Comparison of ENCODE assay signal across 14 cellular contexts in the genomic region with DNA sequence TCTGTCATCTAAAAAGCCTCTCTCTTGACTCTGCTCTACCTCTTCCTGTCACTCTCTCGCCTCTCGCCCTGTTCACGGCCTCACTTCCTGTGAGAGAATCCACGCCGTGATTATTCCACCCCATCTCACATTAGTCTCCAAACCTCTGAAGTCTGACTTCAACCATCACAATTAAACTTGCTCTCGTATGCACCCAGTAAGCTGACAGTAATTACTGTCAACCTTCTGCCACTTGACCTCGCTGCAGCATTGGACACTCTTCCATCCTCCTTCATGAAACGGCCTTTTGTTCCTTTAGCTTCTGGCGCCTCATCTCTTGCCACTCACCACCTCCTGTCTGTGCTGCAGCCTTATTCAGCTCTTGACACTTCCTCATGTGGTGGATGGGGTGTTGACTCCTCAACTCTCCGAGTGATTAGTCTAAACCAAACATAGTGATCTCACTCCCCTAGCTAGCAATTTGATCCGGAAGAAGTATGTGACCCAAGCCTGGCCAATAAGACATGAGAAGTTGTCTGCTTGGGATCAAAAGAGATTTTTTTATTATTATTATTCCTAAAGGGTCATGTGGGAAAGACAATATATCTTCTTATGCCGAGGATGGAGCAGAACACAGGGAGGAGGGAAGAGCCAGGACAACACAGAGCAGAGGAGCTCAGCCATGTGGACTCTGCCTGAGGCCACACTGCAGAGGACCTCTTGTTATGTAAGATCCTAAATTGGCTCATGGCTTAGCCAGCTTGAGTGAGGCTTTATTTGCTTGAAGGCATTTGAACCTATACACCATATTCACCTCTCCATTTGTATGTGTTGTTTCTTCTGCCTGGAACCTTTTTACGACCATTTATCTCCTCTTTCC. TPM values are rescaled to one million over a fixed set of nuclear protein-coding genes. Genes with fewer than 3 reads are reported as not detected.
DNase-seq lines count a peak whose midpoint lies in the region; ATAC-seq and TF ChIP-seq lines count a peak whose summit lies in the region.
"Had no signal": no experiment of that assay in that cellular context is flagged by ENCODE, and none has a peak within 500 bp of the region (broad histone marks: within the 10 kb centered on the region; RNA-seq: fewer than 3 reads in every experiment).

No MANE protein-coding gene starts in this region.

- H3K27me3 Mint-ChIP-seq in T-cell, result no peaks in the 10 kb centered on the region
- no peaks in the 10 kb centered on the region for H3K27me3 Mint-ChIP-seq in activated naive CD8-positive, alpha-beta T cell treated with anti-CD3 and anti-CD28 coated beads, Interleukin-2, amount 10 ng/mL, durations not matched to agents 7 days and 5 days

- no peak overlapping the region for H2BK120ac ChIP-seq in neuronal stem cell (ENCODE audit: low read depth, low read length)

- intact Hi-C loops in ascending aorta (cut with DNase I), result no loop called here

- peak overlapping the region; percentile 3 for H2AFZ ChIP-seq in neuronal stem cell (ENCODE audit: low read length)

- POLR2A ChIA-PET in T-cell (lab: Charles Lee), result interaction anchor here in 1 of 2 donors (0.6 to 1.4 kb wide), 3 partner anchors 13 to 158 kb away, joined by 4 to 5 read pairs (median 5); a partner anchor contains a TSS
- POLR2A ChIA-PET in activated naive CD8-positive, alpha-beta T cell treated with anti-CD3 and anti-CD28 coated beads, Interleukin-2, amount 10 ng/mL, durations not matched to agents 7 days and 5 days (lab: Charles Lee), result interaction anchor here (1.0 to 2.0 kb wide), 3 partner anchors 13 to 36 kb away, joined by 3 to 10 read pairs (median 3); no protein-coding TSS in a partner anchor

- DNase-seq in DMS53 (lab: John Stamatoyannopoulos, UW) (peak; percentile 42), DMS53 treated with DMSO at 0.1 percent for 48 hours (lab: John Stamatoyannopoulos, UW; ENCODE audit: unreplicated experiment) (no peak), T-cell (peak; percentile 13 to 65 (median 44)), neuronal stem cell (ENCODE audit: low spot score) (no peak), ascending aorta (ENCODE audit: low spot score in 2 of 2) (no peak)
- DNase-seq in activated naive CD8-positive, alpha-beta T cell treated with anti-CD3 and anti-CD28 coated beads, Interleukin-2, amount 10 ng/mL, durations not matched to agents 7 days and 5 days, result no peak
- DNase-seq: 8988T; foreskin melanocyte; NCI-H2081 treated with DMSO at 0.1 percent for 48 hours; stimulated activated CD4-positive, alpha-beta T cell treated with anti-CD3 and anti-CD28 coated beads, Interleukin-2, amount 100 ng/mL, for 24 hours had no signal

- no peaks in the 10 kb centered on the region for H3K4me1 ChIP-seq in neuronal stem cell (ENCODE audit: control insufficient read depth in 2 of 2, insufficient read depth in 1 of 2, low read depth in 1 of 2, low read length in 2 of 2)
- no peaks in the 10 kb centered on the region for H3K4me1 ChIP-seq in ascending aorta

- H3K4ac ChIP-seq in neuronal stem cell (ENCODE audit: low read length), result no peak overlapping the region

- H2BK5ac ChIP-seq in neuronal stem cell (ENCODE audit: low read length), result no peak overlapping the region

- no peak overlapping the region for H2AK5ac ChIP-seq in neuronal stem cell (ENCODE audit: low read depth, low read length)

- H3K79me1 ChIP-seq in neuronal stem cell (ENCODE audit: low read depth, low read length), result no peaks in the 10 kb centered on the region

- H3K9me3 Mint-ChIP-seq in T-cell, result peaks cover 0 to 9% (median 8%) of the 10 kb centered on the region in 3 donors
- H3K9me3 Mint-ChIP-seq in activated naive CD8-positive, alpha-beta T cell treated with anti-CD3 and anti-CD28 coated beads, Interleukin-2, amount 10 ng/mL, durations not matched to agents 7 days and 5 days, result peaks cover 7% of the 10 kb centered on the region

- peak overlapping the region; percentile 91 to 95 for H3K27ac Mint-ChIP-seq in T-cell
- H3K27ac Mint-ChIP-seq in activated naive CD8-positive, alpha-beta T cell treated with anti-CD3 and anti-CD28 coated beads, Interleukin-2, amount 10 ng/mL, durations not matched to agents 7 days and 5 days, result peak overlapping the region; percentile 82

- H3K18ac ChIP-seq in neuronal stem cell (ENCODE audit: low read length), result no peak overlapping the region

- no peak overlapping the region for H2BK12ac ChIP-seq in neuronal stem cell (ENCODE audit: low read length)

- no peak overlapping the region for H4K8ac ChIP-seq in neuronal stem cell (ENCODE audit: low read depth, low read length)

- H3K27me3 ChIP-seq in neuronal stem cell (ENCODE audit: control insufficient read depth in 3 of 3, insufficient read depth in 3 of 3, low read depth in 1 of 3, low read length in 3 of 3) (no peaks in the 10 kb centered on the region), ascending aorta (no peaks in the 10 kb centered on the region)
- H3K27me3 ChIP-seq: suprapubic skin had no signal

- ATAC-seq in T-cell (replicated peaks in 1 of 4) (peak; percentile 79 to 91 (median 85)), HG03039 (IDR thresholded peaks at IDR 0.05; ENCODE audit: unreplicated experiment) (no peak), SK-N-SH treated with all-trans-retinoic acid at 6 μM for 48 hours (no peak)
- peak; percentile 81 for ATAC-seq in activated naive CD8-positive, alpha-beta T cell treated with anti-CD3 and anti-CD28 coated beads, Interleukin-2, amount 10 ng/mL, durations not matched to agents 7 days and 5 days (ENCODE audit: low read depth)

- H3K4me2 ChIP-seq in neuronal stem cell (ENCODE audit: insufficient read depth, low read length, poor library complexity, severe bottlenecking), result no peak overlapping the region

- H3K4me1 Mint-ChIP-seq in T-cell, result peaks cover 41 to 46% (median 45%) of the 10 kb centered on the region in 3 donors
- H3K4me1 Mint-ChIP-seq in activated naive CD8-positive, alpha-beta T cell treated with anti-CD3 and anti-CD28 coated beads, Interleukin-2, amount 10 ng/mL, durations not matched to agents 7 days and 5 days, result peaks cover 37% of the 10 kb centered on the region

- H3K4me3 Mint-ChIP-seq in T-cell, result peak overlapping the region; percentile 59 to 65 (median 61)
- H3K4me3 Mint-ChIP-seq in activated naive CD8-positive, alpha-beta T cell treated with anti-CD3 and anti-CD28 coated beads, Interleukin-2, amount 10 ng/mL, durations not matched to agents 7 days and 5 days, result peak overlapping the region; percentile 63

- no peak overlapping the region for H2BK15ac ChIP-seq in neuronal stem cell (ENCODE audit: low read length)

- H3K27ac ChIP-seq in neuronal stem cell (replicated peaks; ENCODE audit: low read length) (no peak overlapping the region), ascending aorta (no peak overlapping the region)
- H3K27ac ChIP-seq: suprapubic skin had no signal

- WGBS in neuronal stem cell (ENCODE audit: extremely low coverage in 2 of 2, insufficient read length in 2 of 2, insufficient replicate concordance in 1 of 2), 2 donors, result no CpG with 5 or more reads among the region's 13 CpGs

- no peak overlapping the region for H3K4me3 ChIP-seq in neuronal stem cell (ENCODE audit: low read length in 2 of 2)
- no peak overlapping the region for H3K4me3 ChIP-seq in ascending aorta
- H3K4me3 ChIP-seq: suprapubic skin had no signal

- TF ChIP-seq CTCF in ascending aorta (IDR thresholded peaks at IDR 0.05), result no peak

- no peaks in the 10 kb centered on the region for H3K9me3 ChIP-seq in neuronal stem cell (replicated peaks in 1 of 2; ENCODE audit: control insufficient read depth in 2 of 2, insufficient read depth in 1 of 2, low read depth in 1 of 2, low read length in 2 of 2)
- H3K9me3 ChIP-seq in ascending aorta, result peaks cover 0 to 4% of the 10 kb centered on the region in 2 donors
- H3K9me3 ChIP-seq: suprapubic skin had no signal

- CTCF ChIA-PET in T-cell (lab: Charles Lee), result interaction anchor here (0.5 to 1.4 kb wide), 8 partner anchors 8 to 956 kb away, joined by 3 to 5 read pairs (median 3); no protein-coding TSS in a partner anchor

- no peak overlapping the region for H3K14ac ChIP-seq in neuronal stem cell (ENCODE audit: low read length)

- peaks cover 3% of the 10 kb centered on the region for H3K36me3 Mint-ChIP-seq in T-cell
- H3K36me3 Mint-ChIP-seq in activated naive CD8-positive, alpha-beta T cell treated with anti-CD3 and anti-CD28 coated beads, Interleukin-2, amount 10 ng/mL, durations not matched to agents 7 days and 5 days, result peaks cover 2% of the 10 kb centered on the region

- no peak overlapping the region for H3K9ac ChIP-seq in neuronal stem cell (ENCODE audit: low read depth, low read length, poor library complexity)

- H3K36me3 ChIP-seq in neuronal stem cell (replicated peaks in 1 of 2; ENCODE audit: control insufficient read depth in 2 of 2, insufficient read depth in 2 of 2, low read length in 2 of 2), result no peaks in the 10 kb centered on the region
- H3K36me3 ChIP-seq in ascending aorta, result no peaks in the 10 kb centered on the region
- H3K36me3 ChIP-seq: suprapubic skin had no signal

- no peak overlapping the region for H3K23ac ChIP-seq in neuronal stem cell (ENCODE audit: low read depth, low read length, poor library complexity)

- H4K91ac ChIP-seq in neuronal stem cell (ENCODE audit: low read depth, low read length, poor library complexity), result no peak overlapping the region

TF ChIP-seq in SK-N-SH treated with all-trans-retinoic acid at 6 μM for 48 hours, 23 proteins besides CTCF, POLR2A, EP300 and RAD21 (continues in another document):
- TF ChIP-seq PPARA (CRISPR knock-in tag; IDR thresholded peaks at IDR 0.05; ENCODE audit: borderline replicate concordance) (no peak), ZFP3 (CRISPR knock-in tag; IDR thresholded peaks at IDR 0.05) (no peak), RARB (CRISPR knock-in tag; IDR thresholded peaks at IDR 0.05) (no peak), BACH2 (CRISPR knock-in tag; IDR thresholded peaks at IDR 0.05; ENCODE audit: borderline replicate concordance) (no peak)

RNA-seq across cellular contexts. Expression of a gene that starts 38.4 kb away (rescaled TPM):
- total RNA-seq in T-cell (1 to 10 TPM in 1 of 5 donors, under 1 TPM in 4; 0.39 to 1.3 (median 0.73) TPM), ascending aorta (27.4 TPM)
- total RNA-seq in activated naive CD8-positive, alpha-beta T cell treated with anti-CD3 and anti-CD28 coated beads, Interleukin-2, amount 10 ng/mL, durations not matched to agents 7 days and 5 days, result 1 to 10 TPM; 3.2 to 3.9 TPM
- 29.8 TPM for polyA plus RNA-seq in neuronal stem cell (2013, experiment 1 of 2)
- polyA plus RNA-seq in neuronal stem cell (2013, experiment 2 of 2), result 29.7 TPM
- total RNA-seq: OCI-LY7 had no signal

RNA-seq across cellular contexts. Expression of a gene that starts 56.0 kb away (rescaled TPM):
- total RNA-seq in T-cell (100 to 1,000 TPM in 2 of 5 donors, 10 to 100 TPM in 3; 79.5 to 141 (median 91.7) TPM), ascending aorta (0.85 TPM)
- total RNA-seq in activated naive CD8-positive, alpha-beta T cell treated with anti-CD3 and anti-CD28 coated beads, Interleukin-2, amount 10 ng/mL, durations not matched to agents 7 days and 5 days, result 100 to 1,000 TPM; 170 to 177 TPM
- polyA plus RNA-seq in neuronal stem cell (2013, experiment 1 of 2), result 0.73 TPM
- polyA plus RNA-seq in neuronal stem cell (2013, experiment 2 of 2), result 0.66 TPM
- total RNA-seq: OCI-LY7 had no signal

Comparison
In these comparisons a context has a peak if more than half of its experiments do, and no peak if none do; other contexts are left out.
1. DNase-seq: peak in DMS53 (single experiment) and T-cell (34 of 34); none in DMS53 treated with DMSO at 0.1 percent for 48 hours (single experiment), activated naive CD8-positive, alpha-beta T cell treated with anti-CD3 and anti-CD28 coated beads, Interleukin-2, amount 10 ng/mL, durations not matched to agents 7 days and 5 days (single experiment), neuronal stem cell (single experiment) and ascending aorta (0 of 2).
2. ATAC-seq: peak in T-cell (4 of 4) and activated naive CD8-positive, alpha-beta T cell treated with anti-CD3 and anti-CD28 coated beads, Interleukin-2, amount 10 ng/mL, durations not matched to agents 7 days and 5 days (single experiment); none in HG03039 (single experiment) and SK-N-SH treated with all-trans-retinoic acid at 6 μM for 48 hours (single experiment).
3. RNA of a gene that starts 56.0 kb away (total RNA-seq): 170 to 177 TPM in activated naive CD8-positive, alpha-beta T cell treated with anti-CD3 and anti-CD28 coated beads, Interleukin-2, amount 10 ng/mL, durations not matched to agents 7 days and 5 days and 79.5 to 141 TPM in T-cell; 0.85 TPM in ascending aorta (single experiment); every median in the first group is over 10 times any median in the second.